In genomic region chr4:56425518-56425917, GRCh38 we compare ENCODE assay signal across 22 cellular contexts. TPM values are rescaled to one million over a fixed set of nuclear protein-coding genes. Genes with fewer than 3 reads are reported as not detected.
DNase-seq lines count a peak whose midpoint lies in the region; TF ChIP-seq lines count a peak whose summit lies in the region.
"Had no signal": no experiment of that assay in that cellular context is flagged by ENCODE, and none has a peak within 500 bp of the region (broad histone marks: within the 10 kb centered on the region; RNA-seq: fewer than 3 reads in every experiment).

No MANE protein-coding gene starts in this region.

- H3K56ac ChIP-seq in H9 (ENCODE audit: insufficient read length, low read depth, low read length) = no peak overlapping the region

- H2BK120ac ChIP-seq in H9 (ENCODE audit: low read depth, low read length, poor library complexity, severe bottlenecking) = no peak overlapping the region

- H2BK12ac ChIP-seq in H9 (ENCODE audit: insufficient read length, low read depth, low read length) = no peak overlapping the region

- H3K9ac ChIP-seq in H9 (ENCODE audit: extremely low read depth, insufficient read length, low read length) (no peak overlapping the region), iPS-15b (ENCODE audit: low read depth, low read length) (no peak overlapping the region), SK-N-SH (no peak overlapping the region)

- H2AK5ac ChIP-seq in H9 (ENCODE audit: insufficient read length, low read length) = no peak overlapping the region

- no peak overlapping the region for H3T11ph ChIP-seq in H9 (ENCODE audit: low read length)

- TF ChIP-seq RAD21 in SK-N-SH (IDR thresholded peaks at IDR 0.05; ENCODE audit: low read length) = no peak

- no peak overlapping the region for H4K8ac ChIP-seq in H9 (replicated peaks; ENCODE audit: insufficient read length, low read depth, low read length)

- H3K27ac ChIP-seq in H9 (ENCODE audit: insufficient read length, low read depth, low read length) (no peak overlapping the region), SK-N-SH (ENCODE audit: low read depth in 2 of 2, low read length in 1 of 2) (no peak overlapping the region; a peak in 1 of 4 replicates), testis (no peak overlapping the region)
- H3K27ac ChIP-seq: breast epithelium, epithelial cell of prostate, neutrophil, psoas muscle, sigmoid colon, SJCRH30 had no signal

- H3K9me3 ChIP-seq in H9 (ENCODE audit: control insufficient read depth, low read depth, low read length) = no peaks in the 10 kb centered on the region
- no peaks in the 10 kb centered on the region for H3K9me3 ChIP-seq in iPS-15b (ENCODE audit: control insufficient read depth, insufficient read depth, low read length)
- H3K9me3 ChIP-seq in SK-N-SH = no peaks in the 10 kb centered on the region
- H3K9me3 ChIP-seq in testis = no peaks in the 10 kb centered on the region
- H3K9me3 ChIP-seq: breast epithelium, neutrophil, psoas muscle, sigmoid colon, SJCRH30 had no signal

- H2AFZ ChIP-seq in H9 (ENCODE audit: low read length) (no peak overlapping the region), SK-N-SH (ENCODE audit: low read depth) (no peak overlapping the region)

- H3K4me1 ChIP-seq in H9 (ENCODE audit: insufficient read depth, low read length) = peaks cover 2% of the 10 kb centered on the region; the same call in 1 of the 2 replicates
- H3K4me1 ChIP-seq in iPS-15b (ENCODE audit: control insufficient read depth, insufficient read depth, low read length) = peaks cover 12% of the 10 kb centered on the region
- no peaks in the 10 kb centered on the region; a peak in 1 of 4 replicates for H3K4me1 ChIP-seq in SK-N-SH (ENCODE audit: control insufficient read depth in 1 of 2, insufficient read depth in 2 of 2, low read depth in 1 of 2, low read length in 1 of 2)
- H3K4me1 ChIP-seq in testis = peaks cover 6% of the 10 kb centered on the region
- H3K4me1 ChIP-seq: breast epithelium, psoas muscle, sigmoid colon, SJCRH30 had no signal

- H3K4me2 ChIP-seq in H9 (ENCODE audit: insufficient read depth, insufficient read length, low read length) = peak overlapping the region; percentile 27
- H3K4me2 ChIP-seq in SK-N-SH = no peak overlapping the region

- H2BK20ac ChIP-seq in H9 (ENCODE audit: low read depth, low read length, poor library complexity, severe bottlenecking) = no peak overlapping the region

- H4K20me1 ChIP-seq in H9 (ENCODE audit: control insufficient read depth, insufficient read depth, insufficient read length) (no peaks in the 10 kb centered on the region), SK-N-SH (ENCODE audit: insufficient read depth) (no peaks in the 10 kb centered on the region)

- peak overlapping the region in 1 of 2 experiments; percentile 41; a peak in 2 of 5 replicates for H3K4me3 Mint-ChIP-seq in H9
- H3K4me3 Mint-ChIP-seq: activated CD8-positive, alpha-beta T cell treated with anti-CD3 and anti-CD28 coated beads, Interleukin-2, amount 10 ng/mL, durations not matched to agents 7 days and 5 days; immature natural killer cell; stimulated activated naive B cell treated with anti-CD40 and anti-IgM and Interleukin-4, amounts not matched to agents 10 μg/mL and 1 μg/mL and 100 μg/mL, for 72 hours; T-helper 1 cell treated with Interleukin-12 subunit alpha and Interleukin-12 subunit beta and Interleukin-4 antibody, amounts not matched to agents 30 μg/mL and 1 μg/mL, for 36 hours had no signal

- POLR2A ChIA-PET in SK-N-SH (lab: Yijun Ruan, JAX) = interaction anchor here (0.8 kb wide), 1 partner anchor 9 kb away, joined by 3 read pairs; no protein-coding TSS in a partner anchor

- no peak overlapping the region for H4K91ac ChIP-seq in H9 (ENCODE audit: insufficient read length, low read depth, low read length)

- peaks cover 23 to 25% of the 10 kb centered on the region in 2 experiments for H3K4me1 Mint-ChIP-seq in H9
- H3K4me1 Mint-ChIP-seq: immature natural killer cell had no signal

- no peak overlapping the region for H3K18ac ChIP-seq in H9 (ENCODE audit: insufficient read length, low read depth, low read length)

- H3K9me3 Mint-ChIP-seq in H9 = peaks cover 7 to 8% of the 10 kb centered on the region in 2 experiments; a peak in 3 of 5 replicates
- H3K9me3 Mint-ChIP-seq: immature natural killer cell had no signal

- peak overlapping the region; percentile 33 to 95 (median 91); a peak in 6 of 7 replicates for H3K27ac Mint-ChIP-seq in H9
- H3K27ac Mint-ChIP-seq: activated CD8-positive, alpha-beta T cell treated with anti-CD3 and anti-CD28 coated beads, Interleukin-2, amount 10 ng/mL, durations not matched to agents 7 days and 5 days; activated naive CD4-positive, alpha-beta T cell treated with anti-CD3 and anti-CD28 coated beads, Interleukin-2, amount 50 U/mL, for 72 hours; immature natural killer cell; T-helper 1 cell treated with Interleukin-12 subunit alpha and Interleukin-12 subunit beta and Interleukin-4 antibody, amounts not matched to agents 30 μg/mL and 1 μg/mL, for 36 hours had no signal

- H3K4me3 ChIP-seq in iPS-15b (ENCODE audit: low read depth, low read length) (peak overlapping the region; percentile 10), SK-N-SH (ENCODE audit: low read depth in 2 of 2, low read length in 1 of 2) (no peak overlapping the region), testis (no peak overlapping the region)
- H3K4me3 ChIP-seq: breast epithelium, psoas muscle, sigmoid colon, SJCRH30 had no signal

- H4K5ac ChIP-seq in H9 (ENCODE audit: insufficient read length, low read depth, low read length) = no peak overlapping the region

- peaks cover 10% of the 10 kb centered on the region for H3F3A ChIP-seq in SK-N-SH (replicated peaks; ENCODE audit: insufficient read depth)

- H3K14ac ChIP-seq in H9 (ENCODE audit: insufficient read depth, low read length) = no peak overlapping the region

- TF ChIP-seq POLR2A in testis (IDR thresholded peaks at IDR 0.05) = no peak

- no peak for TF ChIP-seq EP300 in SK-N-SH (IDR thresholded peaks at IDR 0.05; ENCODE audit: borderline replicate concordance in 1 of 2, low read depth in 1 of 2, low read length in 1 of 2)

- H3K36me3 Mint-ChIP-seq in H9 (ENCODE audit: insufficient read depth in 1 of 3, low read depth in 3 of 3) = peaks cover 30 to 35% (median 33%) of the 10 kb centered on the region in 3 experiments
- H3K36me3 Mint-ChIP-seq: immature natural killer cell had no signal

- no CpG with 5 or more reads among the region's 3 CpGs for WGBS in H9 (ENCODE audit: extremely low coverage, insufficient read length, low lambda C conversion rate)
- WGBS in SK-N-SH (ENCODE audit: low lambda C conversion rate) = 98% methylated on average over 3 of the region's 3 CpGs
- 89 to 93% methylated on average over 3 of the region's 3 CpGs for WGBS in testis, 2 donors

- H3K23ac ChIP-seq in H9 (ENCODE audit: insufficient read length, low read depth, low read length) = no peak overlapping the region

- no peak overlapping the region for H2BK15ac ChIP-seq in H9 (ENCODE audit: low read depth, low read length)

- DNase-seq in H9 (peak; percentile 63), SK-MEL-5 (ENCODE audit: low read depth, low spot score) (peak; percentile 10), pons (ENCODE audit: low spot score) (no peak), SK-N-SH (no peak), COR-L47 (lab: John Stamatoyannopoulos, UW) (no peak), testis (no peak)
- DNase-seq: activated CD4-positive, alpha-beta T cell treated with anti-CD3 and anti-CD28 coated beads for 1 hour; NCI-H1105; NCI-H2029; NCI-H69; psoas muscle; sigmoid colon; stimulated activated naive B cell treated with anti-CD40 and anti-IgM and Interleukin-4, amounts not matched to agents 10 μg/mL and 1 μg/mL and 100 μg/mL, for 72 hours had no signal

- no peaks in the 10 kb centered on the region for H3K23me2 ChIP-seq in H9 (ENCODE audit: insufficient read length, low read depth, low read length, poor library complexity, severe bottlenecking)

- H3K27me3 ChIP-seq in H9 (ENCODE audit: insufficient read depth, low read length) (no peaks in the 10 kb centered on the region), iPS-15b (ENCODE audit: control insufficient read depth, insufficient read depth, low read length) (no peaks in the 10 kb centered on the region), SK-N-SH (ENCODE audit: insufficient read depth) (no peaks in the 10 kb centered on the region), testis (no peaks in the 10 kb centered on the region)
- H3K27me3 ChIP-seq: breast epithelium, neutrophil, sigmoid colon, SJCRH30 had no signal

- TF ChIP-seq CTCF in H9 (conservative IDR thresholded peaks at IDR 0.05) (no peak), SK-N-SH (IDR thresholded peaks at IDR 0.05) (no peak), testis (IDR thresholded peaks at IDR 0.05) (no peak)

- H2BK5ac ChIP-seq in H9 (ENCODE audit: insufficient read length, low read length) = no peak overlapping the region

- in situ Hi-C loops in SK-MEL-5 (cut with HindIII; ENCODE audit: low pct_unique_long_range_greater_than_20kb, low sequenced_read_pairs) = no loop called here

- peaks cover 54% of the 10 kb centered on the region for H3K79me2 ChIP-seq in H9 (ENCODE audit: insufficient read depth, low read length)
- H3K79me2 ChIP-seq in SK-N-SH (ENCODE audit: insufficient read depth) = peaks cover 87% of the 10 kb centered on the region

- CTCF ChIA-PET in SK-N-SH (lab: Yijun Ruan, JAX) = interaction anchor here (0.7 to 3.8 kb wide), 17 partner anchors 9 to 417 kb away, joined by 3 to 21 read pairs (median 4); partner anchors contain the start of genes PAICS and PPAT

- no peaks in the 10 kb centered on the region for H3K27me3 Mint-ChIP-seq in H9 (ENCODE audit: low read depth)
- H3K27me3 Mint-ChIP-seq: stimulated activated naive B cell treated with anti-CD40 and anti-IgM and Interleukin-4, amounts not matched to agents 10 μg/mL and 1 μg/mL and 100 μg/mL, for 72 hours had no signal

- H3K79me1 ChIP-seq in H9 (ENCODE audit: insufficient read depth, low read depth, low read length, poor library complexity, severe bottlenecking) = peaks cover 3% of the 10 kb centered on the region

- intact Hi-C loops in testis (cut with DNase I; ENCODE audit: low total_unique reads) = no loop called here

- H3K9me2 ChIP-seq in SK-N-SH = no peaks in the 10 kb centered on the region

- H3K4ac ChIP-seq in H9 (ENCODE audit: low read depth, low read length) = no peak overlapping the region

- H3K36me3 ChIP-seq in iPS-15b (ENCODE audit: control insufficient read depth, insufficient read depth, low read length) = no peaks in the 10 kb centered on the region
- no peaks in the 10 kb centered on the region for H3K36me3 ChIP-seq in SK-N-SH (replicated peaks in 1 of 2; ENCODE audit: control insufficient read depth in 1 of 2, insufficient read depth in 2 of 2, low read length in 1 of 2)
- no peaks in the 10 kb centered on the region for H3K36me3 ChIP-seq in testis (ENCODE audit: low read depth, missing control alignments)
- H3K36me3 ChIP-seq: breast epithelium, neutrophil, sigmoid colon had no signal

RNA-seq across cellular contexts. Expression of gene PPAT, which starts 9.9 kb away (rescaled TPM):
- total RNA-seq in H9 (2021) (77.1 and 83.2 TPM in 2 replicates), testis (10 to 100 TPM; 20.1 to 22.5 TPM)
- 29.1 and 30.6 TPM in 2 replicates for total RNA-seq in SK-MEL-5 (2014; rRNA removed; shearing (Covaris generic))
- 17.6 and 22.1 TPM in 2 replicates for polyA plus RNA-seq in SK-MEL-5 (2015; cell fraction: cytosol; rRNA removed)
- polyA plus RNA-seq in SK-MEL-5 (2015; cell fraction: nucleus; rRNA removed) = 27.2 and 28.7 TPM in 2 replicates
- polyA plus RNA-seq in SK-N-SH (2012; rRNA removed) (7.4 and 9.5 TPM in 2 replicates), testis (ENCODE audit: insufficient read depth, low read depth, low replicate concordance) (14.9 TPM)
- polyA plus RNA-seq in SK-N-SH (2012; cell fraction: cytosol; rRNA removed) = 11.3 and 11.9 TPM in 2 replicates
- polyA plus RNA-seq in SK-N-SH (2012; cell fraction: nucleus; rRNA removed) = 4.8 and 9.3 TPM in 2 replicates

RNA-seq across cellular contexts. Expression of gene PAICS, which starts 10.5 kb away (rescaled TPM):
- total RNA-seq in H9 (2021) (391 and 392 TPM in 2 replicates), testis (10 to 100 TPM; 65.8 to 69.0 TPM)
- 86.4 and 87.2 TPM in 2 replicates for total RNA-seq in SK-MEL-5 (2014; rRNA removed; shearing (Covaris generic))
- 136 and 188 TPM in 2 replicates for polyA plus RNA-seq in SK-MEL-5 (2015; cell fraction: cytosol; rRNA removed)
- 97.9 and 117 TPM in 2 replicates for polyA plus RNA-seq in SK-MEL-5 (2015; cell fraction: nucleus; rRNA removed)
- polyA plus RNA-seq in SK-N-SH (2012; rRNA removed) (90.0 and 124 TPM in 2 replicates), testis (ENCODE audit: insufficient read depth, low read depth, low replicate concordance) (62.2 TPM)
- 125 and 132 TPM in 2 replicates for polyA plus RNA-seq in SK-N-SH (2012; cell fraction: cytosol; rRNA removed)
- 48.7 and 102 TPM in 2 replicates for polyA plus RNA-seq in SK-N-SH (2012; cell fraction: nucleus; rRNA removed)

RNA-seq across cellular contexts. Expression of gene AASDH, which starts 38.2 kb away (rescaled TPM):
- total RNA-seq in H9 (2021) = 11.6 and 12.9 TPM in 2 replicates
- total RNA-seq in SK-MEL-5 (2014; rRNA removed; shearing (Covaris generic)) = 11.1 and 15.7 TPM in 2 replicates
- 5.3 and 7.2 TPM in 2 replicates for polyA plus RNA-seq in SK-MEL-5 (2015; cell fraction: cytosol; rRNA removed)
- 29.3 and 34.2 TPM in 2 replicates for polyA plus RNA-seq in SK-MEL-5 (2015; cell fraction: nucleus; rRNA removed)
- polyA plus RNA-seq in SK-N-SH (2012; rRNA removed) = 4.4 and 5.6 TPM in 2 replicates
- 5.4 and 6.2 TPM in 2 replicates for polyA plus RNA-seq in SK-N-SH (2012; cell fraction: cytosol; rRNA removed)
- polyA plus RNA-seq in SK-N-SH (2012; cell fraction: nucleus; rRNA removed) = 6.8 and 10.5 TPM in 2 replicates
- total RNA-seq in testis = 10 to 100 TPM; 12.3 to 19.5 TPM
- 7.8 TPM for polyA plus RNA-seq in testis (ENCODE audit: insufficient read depth, low read depth, low replicate concordance)

RNA-seq across cellular contexts. Expression of gene SRP72, which starts 41.9 kb away (rescaled TPM):
- total RNA-seq in H9 (2021) (140 and 141 TPM in 2 replicates), testis (10 to 100 TPM; 67.9 to 76.5 TPM)
- 57.5 and 61.0 TPM in 2 replicates for total RNA-seq in SK-MEL-5 (2014; rRNA removed; shearing (Covaris generic))
- 42.8 and 64.5 TPM in 2 replicates for polyA plus RNA-seq in SK-MEL-5 (2015; cell fraction: cytosol; rRNA removed)
- 54.0 and 56.6 TPM in 2 replicates for polyA plus RNA-seq in SK-MEL-5 (2015; cell fraction: nucleus; rRNA removed)
- polyA plus RNA-seq in SK-N-SH (2012; rRNA removed) (47.6 and 69.2 TPM in 2 replicates), testis (ENCODE audit: insufficient read depth, low read depth, low replicate concordance) (57.2 TPM)
- 72.2 and 72.4 TPM in 2 replicates for polyA plus RNA-seq in SK-N-SH (2012; cell fraction: cytosol; rRNA removed)
- polyA plus RNA-seq in SK-N-SH (2012; cell fraction: nucleus; rRNA removed) = 20.1 and 65.7 TPM in 2 replicates

Comparison
In these comparisons a context has a peak if more than half of its experiments do, and no peak if none do; other contexts are left out.
1. DNase-seq: peak in H9 (single experiment) and SK-MEL-5 (single experiment); none in pons (single experiment), SK-N-SH (single experiment), COR-L47 (single experiment) and testis (single experiment).